In the genomic region with DNA sequence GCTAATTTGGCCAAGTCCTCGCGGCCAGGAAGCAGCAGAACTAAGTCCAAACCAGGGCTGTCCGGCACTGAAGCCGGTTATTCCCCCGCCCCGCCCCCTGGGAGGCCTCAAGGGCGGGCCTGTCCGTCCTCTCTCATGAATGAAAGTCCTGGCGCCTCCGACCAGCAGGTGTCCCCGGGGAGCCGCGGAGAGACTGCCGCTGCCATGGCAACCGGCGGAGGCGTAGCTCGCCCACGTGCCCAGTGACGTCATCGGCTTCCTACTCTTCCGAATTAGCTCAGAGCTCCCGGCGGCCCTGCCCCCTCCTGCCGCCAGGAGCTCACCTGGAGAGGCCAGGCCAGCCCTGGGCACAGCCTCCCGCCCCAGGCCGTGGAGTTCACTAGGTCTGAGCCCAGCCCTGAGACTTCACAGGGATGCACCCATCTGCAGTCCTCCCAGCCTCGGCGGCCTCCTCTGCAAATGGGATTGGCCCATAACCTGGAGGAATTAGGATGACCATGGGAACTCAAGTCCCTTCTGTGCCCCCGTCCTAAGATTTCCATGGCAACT, we compare ENCODE assay signal across 1 cellular context.
A peak's percentile ranks its signal among the peaks of the same experiment; 100 is the strongest.
TF ChIP-seq lines count a peak whose summit lies in the region.

No MANE protein-coding gene starts in this region.

TF ChIP-seq in HEK293, 187 proteins besides CTCF, POLR2A, EP300 and RAD21 (continued from another document):
- 0 out of 2 replicates have a peak, but pooled peaks have one; percentile 20 for TF ChIP-seq ZBTB10 (tag by site-specific recombination; IDR thresholded peaks at IDR 0.05)
- peak; percentile 74; the same call in 1 of the 2 replicates for TF ChIP-seq ZNF76 (tag by site-specific recombination; IDR thresholded peaks at IDR 0.05; ENCODE audit: borderline replicate concordance, low read depth)
- TF ChIP-seq ZNF335 (tag by site-specific recombination; conservative IDR thresholded peaks at IDR 0.05) = peak; percentile 47
- 0 out of 2 replicates have a peak, but pooled peaks have one; percentile 45 for TF ChIP-seq ZNF561 (tag by site-specific recombination; IDR thresholded peaks at IDR 0.05; ENCODE audit: borderline replicate concordance)
- peak; percentile 82 for TF ChIP-seq PRDM1 (tag by site-specific recombination; IDR thresholded peaks at IDR 0.05)
- peak; percentile 71 for TF ChIP-seq ZIC2 (tag by site-specific recombination; IDR thresholded peaks at IDR 0.05)
- TF ChIP-seq ZNF629 (tag by site-specific recombination; IDR thresholded peaks at IDR 0.05) = peak; percentile 99
- TF ChIP-seq ZNF394 (tag by site-specific recombination; IDR thresholded peaks at IDR 0.05; ENCODE audit: borderline replicate concordance) = peak; percentile 28; the same call in 1 of the 2 replicates
- TF ChIP-seq, protein P1, sequence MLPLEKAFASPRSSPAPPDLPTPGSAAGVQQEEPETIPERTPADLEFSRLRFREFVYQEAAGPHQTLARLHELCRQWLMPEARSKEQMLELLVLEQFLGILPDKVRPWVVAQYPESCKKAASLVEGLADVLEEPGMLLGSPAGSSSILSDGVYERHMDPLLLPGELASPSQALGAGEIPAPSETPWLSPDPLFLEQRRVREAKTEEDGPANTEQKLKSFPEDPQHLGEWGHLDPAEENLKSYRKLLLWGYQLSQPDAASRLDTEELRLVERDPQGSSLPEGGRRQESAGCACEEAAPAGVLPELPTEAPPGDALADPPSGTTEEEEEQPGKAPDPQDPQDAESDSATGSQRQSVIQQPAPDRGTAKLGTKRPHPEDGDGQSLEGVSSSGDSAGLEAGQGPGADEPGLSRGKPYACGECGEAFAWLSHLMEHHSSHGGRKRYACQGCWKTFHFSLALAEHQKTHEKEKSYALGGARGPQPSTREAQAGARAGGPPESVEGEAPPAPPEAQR (tag by site-specific recombination; IDR thresholded peaks at IDR 0.05) = no peak
- TF ChIP-seq ZBTB7A (tag by site-specific recombination; IDR thresholded peaks at IDR 0.05; ENCODE audit: low read depth) = no peak
- TF ChIP-seq TSHZ1 (tag by site-specific recombination; IDR thresholded peaks at IDR 0.05; ENCODE audit: borderline replicate concordance) = peak; percentile 63; the same call in 1 of the 2 replicates
- TF ChIP-seq, protein P2, sequence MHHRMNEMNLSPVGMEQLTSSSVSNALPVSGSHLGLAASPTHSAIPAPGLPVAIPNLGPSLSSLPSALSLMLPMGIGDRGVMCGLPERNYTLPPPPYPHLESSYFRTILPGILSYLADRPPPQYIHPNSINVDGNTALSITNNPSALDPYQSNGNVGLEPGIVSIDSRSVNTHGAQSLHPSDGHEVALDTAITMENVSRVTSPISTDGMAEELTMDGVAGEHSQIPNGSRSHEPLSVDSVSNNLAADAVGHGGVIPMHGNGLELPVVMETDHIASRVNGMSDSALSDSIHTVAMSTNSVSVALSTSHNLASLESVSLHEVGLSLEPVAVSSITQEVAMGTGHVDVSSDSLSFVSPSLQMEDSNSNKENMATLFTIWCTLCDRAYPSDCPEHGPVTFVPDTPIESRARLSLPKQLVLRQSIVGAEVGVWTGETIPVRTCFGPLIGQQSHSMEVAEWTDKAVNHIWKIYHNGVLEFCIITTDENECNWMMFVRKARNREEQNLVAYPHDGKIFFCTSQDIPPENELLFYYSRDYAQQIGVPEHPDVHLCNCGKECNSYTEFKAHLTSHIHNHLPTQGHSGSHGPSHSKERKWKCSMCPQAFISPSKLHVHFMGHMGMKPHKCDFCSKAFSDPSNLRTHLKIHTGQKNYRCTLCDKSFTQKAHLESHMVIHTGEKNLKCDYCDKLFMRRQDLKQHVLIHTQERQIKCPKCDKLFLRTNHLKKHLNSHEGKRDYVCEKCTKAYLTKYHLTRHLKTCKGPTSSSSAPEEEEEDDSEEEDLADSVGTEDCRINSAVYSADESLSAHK (tag by site-specific recombination; IDR thresholded peaks at IDR 0.05) = peak; percentile 40; the same call in 1 of the 2 replicates
- no peak for TF ChIP-seq ZSCAN16 (tag by site-specific recombination; IDR thresholded peaks at IDR 0.05)
- TF ChIP-seq ZNF707 (tag by site-specific recombination; IDR thresholded peaks at IDR 0.05) = no peak
- no peak for TF ChIP-seq ZNF623 (tag by site-specific recombination; IDR thresholded peaks at IDR 0.05)
- peak; percentile 82 for TF ChIP-seq MYNN (tag by site-specific recombination; IDR thresholded peaks at IDR 0.05; ENCODE audit: borderline replicate concordance)
- TF ChIP-seq, protein P3, sequence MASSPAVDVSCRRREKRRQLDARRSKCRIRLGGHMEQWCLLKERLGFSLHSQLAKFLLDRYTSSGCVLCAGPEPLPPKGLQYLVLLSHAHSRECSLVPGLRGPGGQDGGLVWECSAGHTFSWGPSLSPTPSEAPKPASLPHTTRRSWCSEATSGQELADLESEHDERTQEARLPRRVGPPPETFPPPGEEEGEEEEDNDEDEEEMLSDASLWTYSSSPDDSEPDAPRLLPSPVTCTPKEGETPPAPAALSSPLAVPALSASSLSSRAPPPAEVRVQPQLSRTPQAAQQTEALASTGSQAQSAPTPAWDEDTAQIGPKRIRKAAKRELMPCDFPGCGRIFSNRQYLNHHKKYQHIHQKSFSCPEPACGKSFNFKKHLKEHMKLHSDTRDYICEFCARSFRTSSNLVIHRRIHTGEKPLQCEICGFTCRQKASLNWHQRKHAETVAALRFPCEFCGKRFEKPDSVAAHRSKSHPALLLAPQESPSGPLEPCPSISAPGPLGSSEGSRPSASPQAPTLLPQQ (tag by site-specific recombination; IDR thresholded peaks at IDR 0.05) = peak; percentile 42; the same call in 1 of the 2 replicates
- peak; percentile 81 for TF ChIP-seq SP2 (tag by site-specific recombination; IDR thresholded peaks at IDR 0.05)
- peak; percentile 96 for TF ChIP-seq KLF10 (tag by site-specific recombination; IDR thresholded peaks at IDR 0.05)
